Comparison of ENCODE assay signal across 24 cellular contexts in genomic region chr13:79658333-79658975, GRCh38.
DNase-seq lines count a peak whose midpoint lies in the region; ATAC-seq, FAIRE-seq and TF ChIP-seq lines count a peak whose summit lies in the region.
"Had no signal": no experiment of that assay in that cellular context is flagged by ENCODE, and none has a peak within 500 bp of the region (broad histone marks: within the 10 kb centered on the region; RNA-seq: fewer than 3 reads in every experiment).

No MANE protein-coding gene starts in this region.

- dilution Hi-C loops in keratinocyte (cut with MboI; ENCODE audit: extremely low pct_ligation_motif_present, low sequenced_read_pairs), result no loop called here

- H3K4me1 Mint-ChIP-seq in CD14-positive monocyte, result no peaks in the 10 kb centered on the region
- H3K4me1 Mint-ChIP-seq: activated CD4-positive, alpha-beta memory T cell treated with anti-CD3 and anti-CD28 coated beads, Interleukin-2, amount 10 ng/mL, durations not matched to agents 7 days and 5 days; activated naive CD4-positive, alpha-beta T cell treated with anti-CD3 and anti-CD28 coated beads, Interleukin-2, amount 50 U/mL, for 24 hours; memory B cell; T-helper 17 cell had no signal

- H3K36me3 ChIP-seq in keratinocyte (ENCODE audit: control insufficient read depth in 2 of 2, extremely low read depth in 1 of 2, insufficient read depth in 2 of 2, low read length in 2 of 2), result no peaks in the 10 kb centered on the region
- H3K36me3 ChIP-seq: uterus had no signal

- H3K9me1 ChIP-seq in keratinocyte (ENCODE audit: control insufficient read depth, extremely low read depth, insufficient read depth, low read length), result no peaks in the 10 kb centered on the region

- H3K9me3 ChIP-seq in keratinocyte (ENCODE audit: control insufficient read depth, low read depth, low read length), result no peaks in the 10 kb centered on the region
- H3K9me3 ChIP-seq: body of pancreas, uterus had no signal

- H3K4me3 ChIP-seq in keratinocyte (ENCODE audit: control insufficient read depth in 2 of 3, extremely low read depth in 1 of 3, insufficient read depth in 2 of 3, low read depth in 1 of 3, low read length in 3 of 3), result no peak overlapping the region
- H3K4me3 ChIP-seq: body of pancreas, uterus had no signal

- TF ChIP-seq CTCF in RWPE1 (conservative IDR thresholded peaks at IDR 0.05; ENCODE audit: low read depth) (no peak), keratinocyte (optimal IDR thresholded peaks at IDR 0.05 in 1 of 3, IDR thresholded peaks at IDR 0.05 in 1 of 3, conservative IDR thresholded peaks at IDR 0.05 in 1 of 3; ENCODE audit: extremely low read depth in 1 of 3, insufficient read depth in 2 of 3, low read length in 3 of 3) (no peak), CD14-positive monocyte (IDR thresholded peaks at IDR 0.05) (no peak)

- peak overlapping the region; percentile 28 for H3K9ac ChIP-seq in keratinocyte (ENCODE audit: control insufficient read depth, extremely low read depth, insufficient read depth, low read length)

- H3K4me2 ChIP-seq in keratinocyte (ENCODE audit: control insufficient read depth, extremely low read depth, insufficient read depth, low read depth, low read length), result peak overlapping the region; percentile 69

- CTCF ChIA-PET in RWPE1 (lab: Yijun Ruan, JAX), result interaction anchor here (0.6 to 1.0 kb wide), 3 partner anchors 36 to 876 kb away, joined by 3 to 4 read pairs (median 4); no protein-coding TSS in a partner anchor

- H3K36me3 Mint-ChIP-seq in CD14-positive monocyte, result no peaks in the 10 kb centered on the region
- H3K36me3 Mint-ChIP-seq: activated naive CD4-positive, alpha-beta T cell treated with anti-CD3 and anti-CD28 coated beads, Interleukin-2, amount 50 U/mL, for 24 hours; memory B cell had no signal

- POLR2A ChIA-PET in RWPE1 (lab: Yijun Ruan, JAX; ENCODE audit: low non-redundant PET), result no interaction called here

- H3K27ac ChIP-seq in RWPE1, result peak overlapping the region; percentile 93
- peak overlapping the region; percentile 49 for H3K27ac ChIP-seq in keratinocyte (ENCODE audit: control insufficient read depth, insufficient read depth, low read length)
- H3K27ac ChIP-seq: uterus, VCaP had no signal

- no peak overlapping the region for H3K4me3 Mint-ChIP-seq in CD14-positive monocyte
- H3K4me3 Mint-ChIP-seq: activated CD4-positive, alpha-beta memory T cell treated with anti-CD3 and anti-CD28 coated beads, Interleukin-2, amount 10 ng/mL, durations not matched to agents 7 days and 5 days; activated naive CD4-positive, alpha-beta T cell treated with anti-CD3 and anti-CD28 coated beads, Interleukin-2, amount 50 U/mL, for 24 hours; dendritic cell treated with granulocyte-macrophage colony-stimulating factor and Interleukin-4, amounts not matched to agents 40 ng/mL and 50 ng/mL, for 4 days; memory B cell; T-helper 17 cell had no signal

- H2AFZ ChIP-seq in keratinocyte (ENCODE audit: control insufficient read depth, low read length), result peak overlapping the region; percentile 91

- no peaks in the 10 kb centered on the region for H3K27me3 ChIP-seq in keratinocyte (ENCODE audit: control insufficient read depth, extremely low read depth, insufficient read depth, low read length)
- H3K27me3 ChIP-seq: body of pancreas, uterus had no signal

- ATAC-seq in sciatic nerve (peak; percentile 22), GM19467 (IDR thresholded peaks at IDR 0.05; ENCODE audit: unreplicated experiment) (no peak), GM21723 (IDR thresholded peaks at IDR 0.05; ENCODE audit: unreplicated experiment) (no peak)
- ATAC-seq: HepG2, T-helper 17 cell had no signal

- H3K27me3 Mint-ChIP-seq in CD14-positive monocyte (ENCODE audit: low read depth in 3 of 3), result peaks cover 0 to 2% (median 0%) of the 10 kb centered on the region in 3 donors
- H3K27me3 Mint-ChIP-seq: dendritic cell treated with granulocyte-macrophage colony-stimulating factor and Interleukin-4, amounts not matched to agents 40 ng/mL and 50 ng/mL, for 4 days had no signal

- DNase-seq in RWPE1 (ENCODE audit: low spot score), result no peak
- DNase-seq in keratinocyte (ENCODE audit: low read depth, low spot score), result no peak
- no peak for DNase-seq in sciatic nerve (ENCODE audit: low spot score)
- no peak for DNase-seq in SHP77 treated with DMSO at 0.1 percent for 48 hours (lab: John Stamatoyannopoulos, UW)
- no peak for DNase-seq in CD14-positive monocyte (ENCODE audit: low spot score)
- DNase-seq: activated CD4-positive, alpha-beta memory T cell treated with anti-CD3 and anti-CD28 coated beads, Interleukin-2, amount 10 ng/mL, durations not matched to agents 7 days and 5 days; activated T-cell treated with anti-CD3 and anti-CD28 coated beads, Interleukin-2, amount 50 U/mL, for 1 hour; GOT3; NCI-H187; NCI-H446 treated with DMSO at 0.1 percent for 48 hours; NK-92 treated with Interleukin-12 subunit alpha and Interleukin-12 subunit beta, amount 100 ng/mL, for 24 hours; stimulated activated CD4-positive, alpha-beta T cell treated with anti-CD3 and anti-CD28 coated beads, Interleukin-4, amount 100 ng/mL, for 1 hour; T-helper 17 cell had no signal

- no peaks in the 10 kb centered on the region for H3K79me2 ChIP-seq in keratinocyte (ENCODE audit: control insufficient read depth, insufficient read depth, low read length)

- FAIRE-seq in endometrium (lab: Jason Lieb, UNC), result peak; percentile 85
- FAIRE-seq in keratinocyte (lab: Jason Lieb, UNC), result peak; percentile 44
- FAIRE-seq: HepG2, islet of Langerhans had no signal

- peaks cover 0 to 3% (median 0%) of the 10 kb centered on the region in 7 donors for H3K9me3 Mint-ChIP-seq in CD14-positive monocyte
- H3K9me3 Mint-ChIP-seq: activated CD4-positive, alpha-beta memory T cell treated with anti-CD3 and anti-CD28 coated beads, Interleukin-2, amount 10 ng/mL, durations not matched to agents 7 days and 5 days; activated naive CD4-positive, alpha-beta T cell treated with anti-CD3 and anti-CD28 coated beads, Interleukin-2, amount 50 U/mL, for 24 hours; dendritic cell treated with granulocyte-macrophage colony-stimulating factor and Interleukin-4, amounts not matched to agents 40 ng/mL and 50 ng/mL, for 4 days; memory B cell had no signal

- H3K4me1 ChIP-seq in keratinocyte (ENCODE audit: control insufficient read depth, extremely low read depth, insufficient read depth, low read length), result peaks cover 22% of the 10 kb centered on the region
- H3K4me1 ChIP-seq: uterus had no signal

- intact Hi-C loops in sciatic nerve (cut with DNase I) (no loop called here), CD14-positive monocyte (cut with micrococcal nuclease) (no loop called here)

- H3K27ac Mint-ChIP-seq in CD14-positive monocyte, result no peak overlapping the region
- H3K27ac Mint-ChIP-seq: activated CD4-positive, alpha-beta memory T cell treated with anti-CD3 and anti-CD28 coated beads, Interleukin-2, amount 10 ng/mL, durations not matched to agents 7 days and 5 days; activated naive CD4-positive, alpha-beta T cell treated with anti-CD3 and anti-CD28 coated beads, Interleukin-2, amount 50 U/mL, for 24 hours; dendritic cell treated with granulocyte-macrophage colony-stimulating factor and Interleukin-4, amounts not matched to agents 40 ng/mL and 50 ng/mL, for 4 days; memory B cell; T-helper 17 cell had no signal

- H4K20me1 ChIP-seq in keratinocyte (ENCODE audit: control insufficient read depth, extremely low read depth, insufficient read depth, low read length), result no peaks in the 10 kb centered on the region
